Comparison of ENCODE assay signal across 8 cellular contexts in the genomic region with DNA sequence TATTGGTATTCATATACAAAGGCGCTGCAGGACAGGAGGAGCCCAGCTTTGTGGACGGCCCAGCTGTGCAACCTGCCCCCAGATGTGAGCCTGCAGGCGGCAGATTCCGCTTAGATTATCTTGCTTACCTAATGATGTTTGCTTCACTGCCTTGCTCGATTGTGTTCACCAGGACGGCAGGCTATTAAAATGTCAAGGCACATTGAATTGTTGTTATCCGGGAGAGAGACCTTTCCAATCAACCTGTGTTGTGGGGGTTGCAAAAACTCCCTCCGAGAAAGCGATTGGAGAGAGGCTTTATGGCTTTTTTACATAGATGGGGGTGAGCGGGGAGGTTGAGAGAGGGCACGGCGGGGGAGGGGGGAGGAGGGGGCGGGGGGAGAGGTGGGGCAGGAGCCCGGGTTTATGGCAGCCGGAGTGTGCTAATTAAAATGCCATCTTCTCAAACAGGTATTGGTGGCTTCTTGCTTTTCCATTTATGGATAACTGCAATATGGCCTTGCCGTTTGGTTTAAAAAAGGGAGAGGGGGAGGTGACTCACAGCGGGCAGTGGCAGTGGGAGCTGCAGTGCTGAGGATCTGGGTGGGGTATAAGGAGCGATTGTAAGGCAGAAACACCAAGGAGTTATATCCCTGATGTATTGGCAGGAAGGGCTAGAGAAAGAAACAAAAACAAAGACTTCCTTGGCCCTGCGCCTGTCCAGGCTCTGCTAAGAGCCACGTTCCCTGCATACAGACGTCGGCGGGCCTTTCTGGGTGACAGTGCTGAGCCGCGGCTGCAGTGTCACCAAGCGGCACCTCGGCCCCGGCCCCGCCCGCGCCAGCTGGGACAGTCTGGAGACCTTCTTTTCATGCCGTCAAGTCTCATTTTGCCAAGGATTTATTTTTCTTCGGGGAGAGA.
DNase-seq lines count a peak whose midpoint lies in the region; ATAC-seq and TF ChIP-seq lines count a peak whose summit lies in the region.

No MANE protein-coding gene starts in this region.

- no peaks in the 10 kb centered on the region for H3K36me3 Mint-ChIP-seq in stimulated activated naive B cell treated with anti-CD40 and anti-IgM and Interleukin-4, amounts not matched to agents 10 μg/mL and 1 μg/mL and 100 μg/mL, for 72 hours

- peaks cover 4 to 5% of the 10 kb centered on the region in 2 donors for H3K27me3 Mint-ChIP-seq in stimulated activated naive B cell treated with anti-CD40 and anti-IgM and Interleukin-4, amounts not matched to agents 10 μg/mL and 1 μg/mL and 100 μg/mL, for 72 hours

- H3K9me3 Mint-ChIP-seq in stimulated activated naive B cell treated with anti-CD40 and anti-IgM and Interleukin-4, amounts not matched to agents 10 μg/mL and 1 μg/mL and 100 μg/mL, for 72 hours: no peaks in the 10 kb centered on the region

- peak overlapping the region; percentile 89 to 90 for H3K4me3 Mint-ChIP-seq in stimulated activated naive B cell treated with anti-CD40 and anti-IgM and Interleukin-4, amounts not matched to agents 10 μg/mL and 1 μg/mL and 100 μg/mL, for 72 hours

- ATAC-seq in GM19324 (IDR thresholded peaks at IDR 0.05; ENCODE audit: low FRiP score, unreplicated experiment): peak; percentile 78
- ATAC-seq in HG03432 (IDR thresholded peaks at IDR 0.05; ENCODE audit: unreplicated experiment): peak; percentile 81
- peak; percentile 76 for ATAC-seq in esophagus mucosa
- peak; percentile 86 to 91 for ATAC-seq in stimulated activated naive B cell treated with anti-CD40 and anti-IgM and Interleukin-4, amounts not matched to agents 10 μg/mL and 1 μg/mL and 100 μg/mL, for 72 hours (replicated peaks)

- peak; percentile 64 for DNase-seq in NCI-H774 (lab: John Stamatoyannopoulos, UW)
- DNase-seq in activated T-cell treated with anti-CD3 and anti-CD28 coated beads, Interleukin-2, amount 50 U/mL, for 48 hours: peak; percentile 75 to 79
- peak; percentile 46 for DNase-seq in mucosa of gallbladder (ENCODE audit: low spot score)
- DNase-seq in stimulated activated naive B cell treated with anti-CD40 and anti-IgM and Interleukin-4, amounts not matched to agents 10 μg/mL and 1 μg/mL and 100 μg/mL, for 72 hours: peak; percentile 15

- H3K27ac ChIP-seq in C4-2B: peak overlapping the region; percentile 70

- TF ChIP-seq CTCF in C4-2B (conservative IDR thresholded peaks at IDR 0.05): 0 out of 2 replicates have a peak, but pooled peaks have one; percentile 7

- peaks cover 11 to 18% of the 10 kb centered on the region in 2 donors for H3K4me1 Mint-ChIP-seq in stimulated activated naive B cell treated with anti-CD40 and anti-IgM and Interleukin-4, amounts not matched to agents 10 μg/mL and 1 μg/mL and 100 μg/mL, for 72 hours

- peak overlapping the region; percentile 91 for H3K27ac Mint-ChIP-seq in stimulated activated naive B cell treated with anti-CD40 and anti-IgM and Interleukin-4, amounts not matched to agents 10 μg/mL and 1 μg/mL and 100 μg/mL, for 72 hours

Comparison
In these comparisons a context has a peak if more than half of its experiments do, and no peak if none do; other contexts are left out.
1. Peak in every context shown above with its lines: DNase-seq, ATAC-seq and H3K27ac ChIP-seq.
2. DNase-seq: peak in every context shown above with its lines; median percentile 77 in activated T-cell treated with anti-CD3 and anti-CD28 coated beads, Interleukin-2, amount 50 U/mL, for 48 hours; 64 in NCI-H774; 46 in mucosa of gallbladder; 15 in stimulated activated naive B cell treated with anti-CD40 and anti-IgM and Interleukin-4, amounts not matched to agents 10 μg/mL and 1 μg/mL and 100 μg/mL, for 72 hours.